9 cellular contexts compared by ENCODE assay signal in the genomic region with DNA sequence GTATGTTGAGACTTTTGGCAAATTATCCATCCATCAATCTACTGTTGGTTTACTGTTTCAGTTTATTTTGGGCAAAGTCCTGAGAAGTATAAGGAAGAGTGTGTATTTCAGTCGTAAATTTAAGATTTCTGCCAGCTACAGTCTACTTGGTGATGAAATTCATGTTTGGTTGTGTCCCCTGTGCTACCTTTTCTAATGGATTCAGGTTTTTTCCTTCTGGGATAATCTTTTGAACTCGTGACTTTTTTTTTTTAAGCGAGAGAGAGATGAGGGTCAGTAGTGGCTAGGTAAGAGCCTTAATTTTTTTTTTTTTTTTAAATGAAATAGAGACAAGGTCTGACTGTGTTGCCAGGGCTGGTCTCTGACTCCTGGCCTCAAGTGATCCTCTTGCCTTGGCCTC. TPM values are rescaled to one million over a fixed set of nuclear protein-coding genes. Genes with fewer than 3 reads are reported as not detected.
A peak's percentile ranks its signal among the peaks of the same experiment; 100 is the strongest.
DNase-seq lines count a peak whose midpoint lies in the region; ATAC-seq, FAIRE-seq and TF ChIP-seq lines count a peak whose summit lies in the region.
"Had no signal": no experiment of that assay in that cellular context is flagged by ENCODE, and none has a peak within 500 bp of the region (broad histone marks: within the 10 kb centered on the region; RNA-seq: fewer than 3 reads in every experiment).

No MANE protein-coding gene starts in this region.

- FAIRE-seq in kidney (lab: Jason Lieb, UNC): no peak

- no peaks in the 10 kb centered on the region for H3K27me3 ChIP-seq in suprapubic skin

- POLR2A ChIA-PET in activated CD4-positive, alpha-beta T cell treated with anti-CD3 and anti-CD28 coated beads for 36 hours (lab: Charles Lee): interaction anchor here (1.1 to 1.6 kb wide), 5 partner anchors 18 to 208 kb away, joined by 3 to 7 read pairs (median 6); no protein-coding TSS in a partner anchor
- POLR2A ChIA-PET in activated naive CD8-positive, alpha-beta T cell treated with anti-CD3 and anti-CD28 coated beads, Interleukin-2, amount 10 ng/mL, durations not matched to agents 7 days and 5 days (lab: Charles Lee): interaction anchor here (0.7 to 2.8 kb wide), 6 partner anchors 15 to 273 kb away, joined by 3 to 13 read pairs (median 4); partner anchors contain the start of gene MTCH1
- POLR2A ChIA-PET in GM10248 (lab: Yijun Ruan, JAX): interaction anchor here (0.7 to 1.8 kb wide), 3 partner anchors 13 to 364 kb away, joined by 3 to 4 read pairs (median 4); no protein-coding TSS in a partner anchor

- no peak for DNase-seq in activated CD4-positive, alpha-beta T cell treated with anti-CD3 and anti-CD28 coated beads for 36 hours
- DNase-seq in activated CD4-positive, alpha-beta T cell treated with anti-CD3 and anti-CD28 coated beads for 48 hours: no peak
- no peak for DNase-seq in activated naive CD8-positive, alpha-beta T cell treated with anti-CD3 and anti-CD28 coated beads, Interleukin-2, amount 10 ng/mL, durations not matched to agents 7 days and 5 days
- no peak for DNase-seq in kidney
- no peak for DNase-seq in suprapubic skin (ENCODE audit: low spot score in 2 of 2)
- DNase-seq in stimulated activated CD4-positive, alpha-beta T cell treated with anti-CD3 and anti-CD28 coated beads, Interleukin-12 subunit alpha, Interleukin-12 subunit beta, amount 100 ng/mL, for 4 hours: no peak
- no peak for DNase-seq in GM10248 (ENCODE audit: extremely low spot score)
- DNase-seq: activated CD8-positive, alpha-beta memory T cell treated with anti-CD3 and anti-CD28 coated beads for 24 hours had no signal

- TF ChIP-seq EP300 in suprapubic skin (IDR thresholded peaks at IDR 0.05): no peak

- H3K9me3 ChIP-seq in kidney (ENCODE audit: control insufficient read depth in 1 of 2, low read length in 2 of 2) (no peaks in the 10 kb centered on the region), suprapubic skin (no peaks in the 10 kb centered on the region)

- H3K27me3 Mint-ChIP-seq in activated CD4-positive, alpha-beta T cell treated with anti-CD3 and anti-CD28 coated beads for 36 hours: no peaks in the 10 kb centered on the region
- H3K27me3 Mint-ChIP-seq in activated naive CD8-positive, alpha-beta T cell treated with anti-CD3 and anti-CD28 coated beads, Interleukin-2, amount 10 ng/mL, durations not matched to agents 7 days and 5 days: no peaks in the 10 kb centered on the region

- H3K4me1 ChIP-seq in kidney (ENCODE audit: control insufficient read depth in 1 of 2, insufficient read depth in 1 of 2, low read depth in 1 of 2, low read length in 2 of 2): peaks cover 5 to 16% of the 10 kb centered on the region in 2 donors
- H3K4me1 ChIP-seq in suprapubic skin: peaks cover 39% of the 10 kb centered on the region

- peak overlapping the region; percentile 94 for H3K27ac Mint-ChIP-seq in activated CD4-positive, alpha-beta T cell treated with anti-CD3 and anti-CD28 coated beads for 36 hours
- peak overlapping the region; percentile 91 for H3K27ac Mint-ChIP-seq in activated naive CD8-positive, alpha-beta T cell treated with anti-CD3 and anti-CD28 coated beads, Interleukin-2, amount 10 ng/mL, durations not matched to agents 7 days and 5 days

- CTCF ChIA-PET in activated CD4-positive, alpha-beta T cell treated with anti-CD3 and anti-CD28 coated beads for 36 hours (lab: Charles Lee): interaction anchor here (1.0 to 1.8 kb wide), 5 partner anchors 19 to 237 kb away, joined by 3 to 5 read pairs (median 4); no protein-coding TSS in a partner anchor
- CTCF ChIA-PET in GM10248 (lab: Yijun Ruan, JAX): interaction anchor here (1.3 to 1.8 kb wide), 3 partner anchors 7 to 48 kb away, joined by 3 to 6 read pairs (median 3); no protein-coding TSS in a partner anchor

- 48% methylated on average over 3 of the region's 3 CpGs for WGBS in suprapubic skin

- peak overlapping the region; percentile 4 to 93 for H3K9ac ChIP-seq in kidney (ENCODE audit: low read length in 2 of 2)

- H3K36me3 ChIP-seq in kidney (ENCODE audit: control insufficient read depth in 1 of 2, insufficient read depth in 2 of 2, low read length in 2 of 2): no peaks in the 10 kb centered on the region
- no peaks in the 10 kb centered on the region for H3K36me3 ChIP-seq in suprapubic skin

- no peak for TF ChIP-seq POLR2A in suprapubic skin (IDR thresholded peaks at IDR 0.05)

- H3K36me3 Mint-ChIP-seq in activated CD4-positive, alpha-beta T cell treated with anti-CD3 and anti-CD28 coated beads for 36 hours (ENCODE audit: low read depth): peaks cover 10% of the 10 kb centered on the region
- H3K36me3 Mint-ChIP-seq in activated naive CD8-positive, alpha-beta T cell treated with anti-CD3 and anti-CD28 coated beads, Interleukin-2, amount 10 ng/mL, durations not matched to agents 7 days and 5 days: peaks cover 29% of the 10 kb centered on the region

- H3K4me3 ChIP-seq in kidney (ENCODE audit: low read length in 2 of 2) (peak overlapping the region; percentile 89 to 95), suprapubic skin (peak overlapping the region; percentile 74)

- no peaks in the 10 kb centered on the region for H3K9me3 Mint-ChIP-seq in activated CD4-positive, alpha-beta T cell treated with anti-CD3 and anti-CD28 coated beads for 36 hours (ENCODE audit: low read depth)
- no peaks in the 10 kb centered on the region for H3K9me3 Mint-ChIP-seq in activated naive CD8-positive, alpha-beta T cell treated with anti-CD3 and anti-CD28 coated beads, Interleukin-2, amount 10 ng/mL, durations not matched to agents 7 days and 5 days

- TF ChIP-seq CTCF in kidney (IDR thresholded peaks at IDR 0.05; ENCODE audit: borderline replicate concordance, extremely low read depth, insufficient read depth) (no peak), suprapubic skin (IDR thresholded peaks at IDR 0.05) (no peak), GM10248 (IDR thresholded peaks at IDR 0.05; ENCODE audit: control extremely low read depth, extremely low read depth, low read depth, missing control alignments) (no peak)

- intact Hi-C loops in activated CD4-positive, alpha-beta T cell treated with anti-CD3 and anti-CD28 coated beads for 36 hours (cut with DNase I, micrococcal nuclease): loop anchor here in 1 of 2 experiments (5.0 kb wide), 1 partner anchor 36 kb away; no protein-coding TSS in a partner anchor
- intact Hi-C loops in kidney (cut with DNase I): no loop called here

- H3K4me1 Mint-ChIP-seq in activated CD4-positive, alpha-beta T cell treated with anti-CD3 and anti-CD28 coated beads for 36 hours: peaks cover 50% of the 10 kb centered on the region
- peaks cover 47% of the 10 kb centered on the region for H3K4me1 Mint-ChIP-seq in activated naive CD8-positive, alpha-beta T cell treated with anti-CD3 and anti-CD28 coated beads, Interleukin-2, amount 10 ng/mL, durations not matched to agents 7 days and 5 days

- H3K4me3 Mint-ChIP-seq in activated CD4-positive, alpha-beta T cell treated with anti-CD3 and anti-CD28 coated beads for 36 hours: peak overlapping the region; percentile 74
- H3K4me3 Mint-ChIP-seq in activated naive CD8-positive, alpha-beta T cell treated with anti-CD3 and anti-CD28 coated beads, Interleukin-2, amount 10 ng/mL, durations not matched to agents 7 days and 5 days: peak overlapping the region; percentile 94

- ATAC-seq in activated CD4-positive, alpha-beta T cell treated with anti-CD3 and anti-CD28 coated beads for 36 hours: no peak
- ATAC-seq in activated naive CD8-positive, alpha-beta T cell treated with anti-CD3 and anti-CD28 coated beads, Interleukin-2, amount 10 ng/mL, durations not matched to agents 7 days and 5 days (ENCODE audit: low read depth): no peak
- no peak for ATAC-seq in GM18511 (IDR thresholded peaks at IDR 0.05; ENCODE audit: unreplicated experiment)

- H3K27ac ChIP-seq in kidney (ENCODE audit: low read depth in 2 of 2, low read length in 2 of 2): peak overlapping the region in 1 of 2 donors; percentile 90
- no peak overlapping the region for H3K27ac ChIP-seq in suprapubic skin

RNA-seq across cellular contexts. Expression of gene TMEM217, which starts 0.8 kb away (rescaled TPM):
- 1 to 10 TPM; 2.5 TPM for total RNA-seq in activated CD4-positive, alpha-beta T cell treated with anti-CD3 and anti-CD28 coated beads for 36 hours
- total RNA-seq in activated naive CD8-positive, alpha-beta T cell treated with anti-CD3 and anti-CD28 coated beads, Interleukin-2, amount 10 ng/mL, durations not matched to agents 7 days and 5 days: 1 to 10 TPM; 1.4 to 2.0 TPM
- 0.72 TPM for total RNA-seq in kidney
- polyA plus RNA-seq in kidney (ENCODE audit: insufficient read depth, low read depth, low replicate concordance): 0.67 TPM
- total RNA-seq in suprapubic skin: 1 to 10 TPM in 2 of 4 donors, under 1 TPM in 1, not detected in 1; 0.30 to 3.3 (median 2.6) TPM

RNA-seq across cellular contexts. Expression of gene TBC1D22B, which starts 1.1 kb away (rescaled TPM):
- 10 to 100 TPM; 14.9 to 17.0 TPM for total RNA-seq in activated CD4-positive, alpha-beta T cell treated with anti-CD3 and anti-CD28 coated beads for 36 hours
- total RNA-seq in activated naive CD8-positive, alpha-beta T cell treated with anti-CD3 and anti-CD28 coated beads, Interleukin-2, amount 10 ng/mL, durations not matched to agents 7 days and 5 days: 10 to 100 TPM; 13.8 to 14.7 TPM
- total RNA-seq in kidney: 12.8 TPM
- polyA plus RNA-seq in kidney (ENCODE audit: insufficient read depth, low read depth, low replicate concordance): 9.7 TPM
- total RNA-seq in suprapubic skin: 10 to 100 TPM; 14.2 to 19.6 (median 18.4) TPM
